Comparison of ENCODE assay signal across 7 cellular contexts in genomic region chr1:155192346-155193274, GRCh38. TPM values are rescaled to one million over a fixed set of nuclear protein-coding genes. Genes with fewer than 3 reads are reported as not detected.
A peak's percentile ranks its signal among the peaks of the same experiment; 100 is the strongest.
DNase-seq lines count a peak whose midpoint lies in the region; ATAC-seq and TF ChIP-seq lines count a peak whose summit lies in the region.

No MANE protein-coding gene starts in this region.

- H3K9me3 ChIP-seq in left lung = no peaks in the 10 kb centered on the region
- H3K9me3 ChIP-seq in stomach = no peaks in the 10 kb centered on the region

- TF ChIP-seq CTCF in HFF-Myc (IDR thresholded peaks at IDR 0.05; ENCODE audit: low read depth, low read length, missing control alignments) (no peak), brain microvascular endothelial cell (IDR thresholded peaks at IDR 0.05; ENCODE audit: low read depth, low read length, missing control alignments) (no peak), left lung (IDR thresholded peaks at IDR 0.05) (no peak), stomach (IDR thresholded peaks at IDR 0.05) (no peak)

- no peak overlapping the region for H3K27ac ChIP-seq in brain microvascular endothelial cell
- peak overlapping the region; percentile 91 to 92 for H3K27ac ChIP-seq in left lung
- peak overlapping the region; percentile 88 to 98 (median 95) for H3K27ac ChIP-seq in stomach

- ATAC-seq in left lung (peak; percentile 63), HG02981 (IDR thresholded peaks at IDR 0.05; ENCODE audit: unreplicated experiment) (no peak), GM21619 (IDR thresholded peaks at IDR 0.05; ENCODE audit: unreplicated experiment) (no peak)

- WGBS in stomach, 5 donors = 14 to 36% (median 26%) methylated on average over 11 to 20 of the region's 20 CpGs

- H3K27me3 ChIP-seq in brain microvascular endothelial cell (replicated peaks) (no peaks in the 10 kb centered on the region), left lung (peaks cover 0 to 12% of the 10 kb centered on the region in 2 donors), stomach (no peaks in the 10 kb centered on the region)

- intact Hi-C loops in left lung (cut with DNase I) = no loop called here
- intact Hi-C loops in stomach (cut with DNase I; ENCODE audit: low total_unique reads) = no loop called here

- peaks cover 3% of the 10 kb centered on the region for H3K36me3 ChIP-seq in brain microvascular endothelial cell (replicated peaks)
- peaks cover 0 to 9% of the 10 kb centered on the region in 2 donors for H3K36me3 ChIP-seq in left lung
- H3K36me3 ChIP-seq in stomach = peaks cover 0 to 11% (median 10%) of the 10 kb centered on the region in 4 donors

- H3K4me1 ChIP-seq in left lung = peaks cover 9 to 40% of the 10 kb centered on the region in 2 donors
- H3K4me1 ChIP-seq in stomach = peaks cover 27 to 57% (median 36%) of the 10 kb centered on the region in 4 donors

- no peak for TF ChIP-seq EP300 in stomach (IDR thresholded peaks at IDR 0.05)

- H3K4me3 ChIP-seq in HFF-Myc (replicated peaks; ENCODE audit: low read depth, low read length) = peak overlapping the region; percentile 54
- H3K4me3 ChIP-seq in brain microvascular endothelial cell (ENCODE audit: low read depth, low read length) = peak overlapping the region; percentile 63
- H3K4me3 ChIP-seq in left lung = peak overlapping the region; percentile 38 to 52
- H3K4me3 ChIP-seq in stomach = peak overlapping the region; percentile 60 to 67 (median 64)

- DNase-seq in HFF-Myc (ENCODE audit: extremely low read depth, low read depth) (no peak), NCI-H526 treated with DMSO at 0.1 percent for 48 hours (lab: John Stamatoyannopoulos, UW) (peak; percentile 93), brain microvascular endothelial cell (no peak), left lung (peak; percentile 85), stomach (peak; percentile 89)

- TF ChIP-seq POLR2A in stomach (IDR thresholded peaks at IDR 0.05) = peak in 1 of 4 donors; percentile 67

- in situ Hi-C loops in brain microvascular endothelial cell (cut with HindIII; ENCODE audit: low pct_ligation_motif_present, low sequenced_read_pairs) = no loop called here

RNA-seq across cellular contexts. Expression of gene THBS3, which starts 15.1 kb away (rescaled TPM):
- total RNA-seq in left lung = 10 to 100 TPM; 30.6 to 41.8 TPM
- total RNA-seq in stomach = 10 to 100 TPM; 11.0 to 65.9 (median 25.4) TPM
- 10 to 100 TPM; 11.0 to 27.9 (median 17.8) TPM for polyA plus RNA-seq in stomach

RNA-seq across cellular contexts. Expression of gene MTX1, which starts 15.9 kb away (rescaled TPM):
- total RNA-seq in left lung = 10 to 100 TPM; 30.2 to 45.5 TPM
- 10 to 100 TPM in 4 of 5 donors, 1 to 10 TPM in 1; 1.2 to 54.9 (median 25.2) TPM for total RNA-seq in stomach
- polyA plus RNA-seq in stomach = 10 to 100 TPM; 48.3 to 71.1 (median 58.2) TPM

RNA-seq across cellular contexts. Expression of gene TRIM46, which starts 19.0 kb away (rescaled TPM):
- total RNA-seq in left lung (under 1 TPM; 0.45 to 0.73 TPM), stomach (10 to 100 TPM in 1 of 5 donors, 1 to 10 TPM in 1, under 1 TPM in 1, not detected in 2; 0.73 to 16.9 (median 5.4) TPM)
- under 1 TPM; 0.58 to 0.68 (median 0.61) TPM for polyA plus RNA-seq in stomach

RNA-seq across cellular contexts. Expression of gene KRTCAP2, which starts 19.5 kb away (rescaled TPM):
- total RNA-seq in left lung (100 to 1,000 TPM; 176 to 184 TPM), stomach (100 to 1,000 TPM in 3 of 5 donors, 10 to 100 TPM in 2; 60.8 to 238 (median 133) TPM)
- polyA plus RNA-seq in stomach = 100 to 1,000 TPM; 183 to 399 (median 242) TPM

RNA-seq across cellular contexts. Expression of gene DPM3, which starts 52.3 kb away (rescaled TPM):
- total RNA-seq in left lung (10 to 100 TPM; 63.1 to 91.0 TPM), stomach (10 to 100 TPM in 4 of 5 donors, not detected in 1; 13.3 to 51.3 (median 38.3) TPM)
- 100 to 1,000 TPM; 192 to 301 (median 220) TPM for polyA plus RNA-seq in stomach

Comparison
In these comparisons a context has a peak if more than half of its experiments do, and no peak if none do; other contexts are left out.
1. DNase-seq: peak in NCI-H526 treated with DMSO at 0.1 percent for 48 hours (single experiment), left lung (2 of 2) and stomach (single experiment); none in HFF-Myc (single experiment) and brain microvascular endothelial cell (single experiment).
2. Peak in every context shown above with its lines, with median percentiles within 50 percentile points of each other: H3K4me3 ChIP-seq.